8 cellular contexts compared by ENCODE assay signal in genomic region chr9:21110708-21111576, GRCh38. TPM values are rescaled to one million over a fixed set of nuclear protein-coding genes. Genes with fewer than 3 reads are reported as not detected.
A peak's percentile ranks its signal among the peaks of the same experiment; 100 is the strongest.
DNase-seq lines count a peak whose midpoint lies in the region; FAIRE-seq and TF ChIP-seq lines count a peak whose summit lies in the region.

No MANE protein-coding gene starts in this region.

- no peaks in the 10 kb centered on the region for H3K27me3 ChIP-seq in GM06990 (replicated peaks; ENCODE audit: control insufficient read depth, insufficient read depth, low read length)
- no peaks in the 10 kb centered on the region for H3K27me3 ChIP-seq in endothelial cell of umbilical vein (ENCODE audit: control insufficient read depth in 2 of 2, insufficient read depth in 2 of 2, low read length in 2 of 2)

- H4K20me1 ChIP-seq in endothelial cell of umbilical vein (replicated peaks; ENCODE audit: control insufficient read depth, extremely low read depth, insufficient read depth, low read length), result no peaks in the 10 kb centered on the region

- H3K4me1 Mint-ChIP-seq in activated CD4-positive, alpha-beta memory T cell treated with anti-CD3 and anti-CD28 coated beads for 36 hours (ENCODE audit: low read depth), result no peaks in the 10 kb centered on the region

- POLR2A ChIA-PET in endothelial cell of umbilical vein (lab: Charles Lee), result no interaction called here
- POLR2A ChIA-PET in activated CD4-positive, alpha-beta memory T cell treated with anti-CD3 and anti-CD28 coated beads for 36 hours (lab: Charles Lee), result no interaction called here

- H3K4me3 Mint-ChIP-seq in activated CD4-positive, alpha-beta memory T cell treated with anti-CD3 and anti-CD28 coated beads for 36 hours, result no peak overlapping the region

- H3K27me3 Mint-ChIP-seq in activated CD4-positive, alpha-beta memory T cell treated with anti-CD3 and anti-CD28 coated beads for 36 hours, result no peaks in the 10 kb centered on the region

- H3K4me1 ChIP-seq in endothelial cell of umbilical vein (ENCODE audit: control insufficient read depth, extremely low read depth, insufficient read depth, low read length), result no peaks in the 10 kb centered on the region

- FAIRE-seq in endothelial cell of umbilical vein (lab: Jason Lieb, UNC), result peak; percentile 82

- no TSS peak for BruUV-seq in endothelial cell of umbilical vein (replicated peaks; lab: Mats Ljungman, UMichigan)

- dilution Hi-C loops in endothelial cell of umbilical vein (cut with MboI; ENCODE audit: extremely low pct_ligation_motif_present, low sequenced_read_pairs), result no loop called here

- no peak overlapping the region for H3K27ac Mint-ChIP-seq in activated CD4-positive, alpha-beta memory T cell treated with anti-CD3 and anti-CD28 coated beads for 36 hours

- H3K9me3 ChIP-seq in endothelial cell of umbilical vein (replicated peaks; ENCODE audit: control insufficient read depth, insufficient read depth, low read length), result no peaks in the 10 kb centered on the region

- H3K36me3 ChIP-seq in GM06990 (ENCODE audit: control insufficient read depth, insufficient read depth, low read length), result no peaks in the 10 kb centered on the region
- H3K36me3 ChIP-seq in endothelial cell of umbilical vein (ENCODE audit: control insufficient read depth in 2 of 2, extremely low read depth in 1 of 2, insufficient read depth in 2 of 2, low read length in 2 of 2), result no peaks in the 10 kb centered on the region

- no peak for TF ChIP-seq POLR2A in endothelial cell of umbilical vein (IDR thresholded peaks at IDR 0.05; ENCODE audit: low read depth, low read length)

- TF ChIP-seq CTCF in 22Rv1 (IDR thresholded peaks at IDR 0.05) (peak; percentile 85), GM06990 (IDR thresholded peaks at IDR 0.05; ENCODE audit: insufficient read depth, low read length, poor library complexity, severe bottlenecking) (peak; percentile 73), LNCaP clone FGC (IDR thresholded peaks at IDR 0.05; ENCODE audit: control insufficient read depth, extremely low read depth, insufficient read depth) (peak; percentile 86), endothelial cell of umbilical vein (IDR thresholded peaks at IDR 0.05; ENCODE audit: extremely low read depth in 1 of 2, insufficient read depth in 1 of 2, low read depth in 1 of 2, low read length in 2 of 2) (peak; percentile 57 to 58)

- no peak overlapping the region for H2AFZ ChIP-seq in endothelial cell of umbilical vein (ENCODE audit: low read depth, low read length)

- H3K9me3 Mint-ChIP-seq in activated CD4-positive, alpha-beta memory T cell treated with anti-CD3 and anti-CD28 coated beads for 36 hours, result no peaks in the 10 kb centered on the region

- intact Hi-C loops in endothelial cell of umbilical vein (cut with micrococcal nuclease), result loop anchor here (1.0 kb wide), 5 partner anchors 170 to 1185 kb away; no protein-coding TSS in a partner anchor
- intact Hi-C loops in activated CD4-positive, alpha-beta memory T cell treated with anti-CD3 and anti-CD28 coated beads for 36 hours (cut with micrococcal nuclease), result loop anchor here (1.0 to 5.0 kb wide), 6 partner anchors 32 to 1185 kb away; no protein-coding TSS in a partner anchor

- H3K4me2 ChIP-seq in endothelial cell of umbilical vein (ENCODE audit: insufficient read depth, low read length), result no peak overlapping the region

- H3K9me1 ChIP-seq in endothelial cell of umbilical vein (replicated peaks; ENCODE audit: control insufficient read depth, extremely low read depth, insufficient read depth, low read length), result no peaks in the 10 kb centered on the region

- no peaks in the 10 kb centered on the region for H3K79me2 ChIP-seq in endothelial cell of umbilical vein (ENCODE audit: control insufficient read depth, insufficient read depth, low read length)

- no peak overlapping the region for H3K9ac ChIP-seq in endothelial cell of umbilical vein (replicated peaks; ENCODE audit: extremely low read depth, insufficient read depth, low read length)

- H3K27ac ChIP-seq in 22Rv1 (no peak overlapping the region), endothelial cell of umbilical vein (ENCODE audit: insufficient read depth, low read depth, low read length) (no peak overlapping the region)

- CTCF ChIA-PET in endothelial cell of umbilical vein (lab: Charles Lee), result interaction anchor here (0.6 to 5.6 kb wide), 90 partner anchors 9 to 1646 kb away, joined by 3 to 123 read pairs (median 4); partner anchors contain the start of genes HACD4, IFNW1 and MLLT3
- CTCF ChIA-PET in activated CD4-positive, alpha-beta memory T cell treated with anti-CD3 and anti-CD28 coated beads for 36 hours (lab: Charles Lee), result interaction anchor here (0.6 to 4.9 kb wide), 38 partner anchors 9 to 1646 kb away, joined by 3 to 70 read pairs (median 4); partner anchors contain the start of genes FOCAD, IFNB1 and MLLT3

- H3K36me3 Mint-ChIP-seq in activated CD4-positive, alpha-beta memory T cell treated with anti-CD3 and anti-CD28 coated beads for 36 hours, result no peaks in the 10 kb centered on the region

- DNase-seq in GM06990 (ENCODE audit: extremely low read depth, insufficient read length), result peak; percentile 38
- DNase-seq in HCEC 1CT, result peak; percentile 59
- DNase-seq in LNCaP clone FGC (ENCODE audit: low read depth), result peak; percentile 58
- DNase-seq in RKO (ENCODE audit: low spot score), result peak; percentile 78
- peak; percentile 74 for DNase-seq in endothelial cell of umbilical vein (ENCODE audit: low read depth, low spot score)
- peak; percentile 81 for DNase-seq in midbrain (lab: John Stamatoyannopoulos, UW)
- DNase-seq in activated CD4-positive, alpha-beta memory T cell treated with anti-CD3 and anti-CD28 coated beads for 36 hours, result no peak

- H3K4me3 ChIP-seq in GM06990 (replicated peaks; ENCODE audit: low read depth, low read length), result no peak overlapping the region
- no peak overlapping the region for H3K4me3 ChIP-seq in LNCaP clone FGC (ENCODE audit: low read depth, low read length)
- H3K4me3 ChIP-seq in endothelial cell of umbilical vein (replicated peaks in 1 of 3; ENCODE audit: insufficient read depth in 1 of 3, low read depth in 1 of 3, low read length in 3 of 3), result no peak overlapping the region

TF ChIP-seq in endothelial cell of umbilical vein, 7 proteins besides CTCF, POLR2A, EP300 and RAD21:
- TF ChIP-seq FOS (IDR thresholded peaks at IDR 0.05; ENCODE audit: borderline replicate concordance, insufficient read depth, low read length), result no peak
- TF ChIP-seq EZH2 (IDR thresholded peaks at IDR 0.05; ENCODE audit: borderline replicate concordance, low read depth, low read length, severe bottlenecking), result no peak
- TF ChIP-seq MAX (IDR thresholded peaks at IDR 0.05; ENCODE audit: insufficient read depth, insufficient read length), result no peak
- no peak for TF ChIP-seq POLR2AphosphoS5 (IDR thresholded peaks at IDR 0.05; ENCODE audit: insufficient read depth, low read depth, low read length)
- no peak for TF ChIP-seq MYC (IDR thresholded peaks at IDR 0.05; ENCODE audit: low read depth, low read length)
- TF ChIP-seq JUN (IDR thresholded peaks at IDR 0.05; ENCODE audit: borderline replicate concordance, insufficient read depth, insufficient read length, low read depth), result no peak
- TF ChIP-seq GATA2 (IDR thresholded peaks at IDR 0.05; ENCODE audit: insufficient read depth, insufficient read length, low read depth, low read length), result no peak

RNA-seq across cellular contexts. Expression of gene IFNW1, which starts 30.7 kb away (rescaled TPM):
- not detected in 2 replicates for total RNA-seq in endothelial cell of umbilical vein
- polyA plus RNA-seq in endothelial cell of umbilical vein, result not detected in 2 replicates
- polyA plus RNA-seq in endothelial cell of umbilical vein (2011; cell fraction: cytosol; rRNA removed), result not detected in 2 replicates
- not detected in 2 replicates for polyA plus RNA-seq in endothelial cell of umbilical vein (2011; cell fraction: nucleus; rRNA removed)
- not detected in 2 replicates for polyA plus RNA-seq in endothelial cell of umbilical vein (2012)
- not detected in 2 replicates for polyA minus RNA-seq in endothelial cell of umbilical vein
- not detected for polyA minus RNA-seq in endothelial cell of umbilical vein (2011; cell fraction: cytosol; rRNA and poly(A)+ RNA removed)
- polyA minus RNA-seq in endothelial cell of umbilical vein (2011; cell fraction: nucleus; rRNA and poly(A)+ RNA removed), result not detected in 2 replicates
- not detected for total RNA-seq in activated CD4-positive, alpha-beta memory T cell treated with anti-CD3 and anti-CD28 coated beads for 36 hours

RNA-seq across cellular contexts. Expression of gene IFNB1, which starts 33.2 kb away (rescaled TPM):
- total RNA-seq in endothelial cell of umbilical vein, result not detected in 2 replicates
- polyA plus RNA-seq in endothelial cell of umbilical vein, result not detected in 2 replicates
- not detected in 2 replicates for polyA plus RNA-seq in endothelial cell of umbilical vein (2011; cell fraction: cytosol; rRNA removed)
- not detected in 2 replicates for polyA plus RNA-seq in endothelial cell of umbilical vein (2011; cell fraction: nucleus; rRNA removed)
- polyA plus RNA-seq in endothelial cell of umbilical vein (2012), result not detected in 2 replicates
- polyA minus RNA-seq in endothelial cell of umbilical vein, result not detected in 2 replicates
- polyA minus RNA-seq in endothelial cell of umbilical vein (2011; cell fraction: cytosol; rRNA and poly(A)+ RNA removed), result not detected
- not detected in 2 replicates for polyA minus RNA-seq in endothelial cell of umbilical vein (2011; cell fraction: nucleus; rRNA and poly(A)+ RNA removed)
- 1 to 10 TPM in 1 of 2 experiments, under 1 TPM in 1; 0.26 to 1.7 TPM for total RNA-seq in activated CD4-positive, alpha-beta memory T cell treated with anti-CD3 and anti-CD28 coated beads for 36 hours

RNA-seq across cellular contexts. Expression of gene IFNA21, which starts 55.5 kb away (rescaled TPM):
- not detected in 2 replicates for total RNA-seq in endothelial cell of umbilical vein
- polyA plus RNA-seq in endothelial cell of umbilical vein, result not detected in 2 replicates
- polyA plus RNA-seq in endothelial cell of umbilical vein (2011; cell fraction: cytosol; rRNA removed), result not detected in 2 replicates
- polyA plus RNA-seq in endothelial cell of umbilical vein (2011; cell fraction: nucleus; rRNA removed), result not detected in 2 replicates
- polyA plus RNA-seq in endothelial cell of umbilical vein (2012), result not detected in 2 replicates
- polyA minus RNA-seq in endothelial cell of umbilical vein, result not detected in 2 replicates
- polyA minus RNA-seq in endothelial cell of umbilical vein (2011; cell fraction: cytosol; rRNA and poly(A)+ RNA removed), result not detected
- not detected in 2 replicates for polyA minus RNA-seq in endothelial cell of umbilical vein (2011; cell fraction: nucleus; rRNA and poly(A)+ RNA removed)
- total RNA-seq in activated CD4-positive, alpha-beta memory T cell treated with anti-CD3 and anti-CD28 coated beads for 36 hours, result not detected
